In genomic region chr5:96474073-96474472, GRCh38 we compare ENCODE assay signal across 24 cellular contexts. TPM values are rescaled to one million over a fixed set of nuclear protein-coding genes. Genes with fewer than 3 reads are reported as not detected.
"Had no signal": no experiment of that assay in that cellular context is flagged by ENCODE, and none has a peak within 500 bp of the region (broad histone marks: within the 10 kb centered on the region; RNA-seq: fewer than 3 reads in every experiment).

No MANE protein-coding gene starts in this region.

- ATAC-seq: lower lobe of right lung; naive thymus-derived CD8-positive, alpha-beta T cell; pancreas; psoas muscle; sciatic nerve; stimulated activated effector memory CD8-positive, alpha-beta T cell treated with anti-CD3 and anti-CD28 coated beads, Interleukin-12 subunit alpha, Interleukin-12 subunit beta, amount 100 ng/mL, for 72 hours; stimulated activated naive CD8-positive, alpha-beta T cell treated with anti-CD3 and anti-CD28 coated beads, Interleukin-15, Interleukin-2, amounts not matched to agents 100 U/mL and 50 U/mL, for 24 hours had no signal

- H3K4me3 ChIP-seq: lower lobe of right lung, pancreas, psoas muscle, skin epidermis, spleen, stomach, testis, thyroid gland, transverse colon, upper lobe of left lung, vagina had no signal

- H3K9me3 ChIP-seq: lower lobe of right lung, pancreas, psoas muscle, spleen, stomach, testis, thyroid gland, transverse colon, upper lobe of left lung, vagina had no signal

- H3K4me1 ChIP-seq: lower lobe of right lung, pancreas, psoas muscle, spleen, stomach, testis, thyroid gland, transverse colon, upper lobe of left lung, vagina had no signal

- H3K36me3 ChIP-seq: lower lobe of right lung, pancreas, spleen, stomach, thyroid gland, transverse colon, upper lobe of left lung, vagina had no signal

- DNase-seq: head of caudate nucleus; hypothalamus; immature natural killer cell; kidney; lower lobe of right lung; mammary epithelial cell; mesenchymal stem cell; naive thymus-derived CD8-positive, alpha-beta T cell; nucleus accumbens; pancreas; spleen; stimulated activated CD4-positive, alpha-beta T cell treated with anti-CD3 and anti-CD28 coated beads, Interleukin-4, amount 100 ng/mL, for 24 hours; stimulated activated naive CD8-positive, alpha-beta T cell treated with anti-CD3 and anti-CD28 coated beads, Interleukin-15, Interleukin-2, amounts not matched to agents 100 U/mL and 50 U/mL, for 24 hours; stomach; testis; thyroid gland; transverse colon; upper lobe of left lung had no signal

- H3K27ac ChIP-seq: lower lobe of right lung, pancreas, psoas muscle, skin epidermis, spleen, stomach, testis, thyroid gland, transverse colon, upper lobe of left lung, vagina had no signal

- H3K27me3 ChIP-seq: pancreas, spleen, stomach, testis, thyroid gland, transverse colon, upper lobe of left lung, vagina had no signal

RNA-seq across cellular contexts. Expression of gene PCSK1, which starts 41.0 kb away (rescaled TPM):
- total RNA-seq: mammary epithelial cell; mucosa of gallbladder; naive thymus-derived CD8-positive, alpha-beta T cell had no signal
